1 cellular context compared by ENCODE assay signal in the genomic region with DNA sequence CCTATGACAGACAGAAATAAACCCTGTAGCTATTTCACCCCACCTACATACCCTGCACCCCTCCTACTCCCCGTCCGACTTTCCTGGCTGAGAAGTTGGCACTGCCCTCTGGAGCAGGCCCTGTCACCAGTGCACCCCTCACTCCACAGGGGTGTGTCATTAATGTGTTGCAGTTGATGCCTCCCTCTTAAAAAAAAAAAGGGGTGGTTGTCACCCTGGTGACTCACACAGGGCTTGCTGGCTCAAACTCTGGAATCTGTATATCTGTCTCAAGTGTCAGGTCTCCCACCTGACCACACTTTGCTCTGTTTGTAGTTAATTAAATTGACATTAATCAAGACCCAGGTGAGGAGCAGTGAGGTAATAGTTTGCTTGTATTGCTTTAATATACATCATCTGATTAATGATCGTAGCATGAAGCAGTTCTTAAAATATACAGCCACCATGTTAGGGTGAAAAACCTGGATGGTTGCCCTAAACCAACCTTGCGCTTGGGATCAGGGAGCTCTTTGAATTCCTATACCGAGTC.
TF ChIP-seq lines count a peak whose summit lies in the region.

No MANE protein-coding gene starts in this region.

TF ChIP-seq in HEK293, 187 proteins besides CTCF, POLR2A, EP300 and RAD21 (continued from another document):
- TF ChIP-seq, protein P1, sequence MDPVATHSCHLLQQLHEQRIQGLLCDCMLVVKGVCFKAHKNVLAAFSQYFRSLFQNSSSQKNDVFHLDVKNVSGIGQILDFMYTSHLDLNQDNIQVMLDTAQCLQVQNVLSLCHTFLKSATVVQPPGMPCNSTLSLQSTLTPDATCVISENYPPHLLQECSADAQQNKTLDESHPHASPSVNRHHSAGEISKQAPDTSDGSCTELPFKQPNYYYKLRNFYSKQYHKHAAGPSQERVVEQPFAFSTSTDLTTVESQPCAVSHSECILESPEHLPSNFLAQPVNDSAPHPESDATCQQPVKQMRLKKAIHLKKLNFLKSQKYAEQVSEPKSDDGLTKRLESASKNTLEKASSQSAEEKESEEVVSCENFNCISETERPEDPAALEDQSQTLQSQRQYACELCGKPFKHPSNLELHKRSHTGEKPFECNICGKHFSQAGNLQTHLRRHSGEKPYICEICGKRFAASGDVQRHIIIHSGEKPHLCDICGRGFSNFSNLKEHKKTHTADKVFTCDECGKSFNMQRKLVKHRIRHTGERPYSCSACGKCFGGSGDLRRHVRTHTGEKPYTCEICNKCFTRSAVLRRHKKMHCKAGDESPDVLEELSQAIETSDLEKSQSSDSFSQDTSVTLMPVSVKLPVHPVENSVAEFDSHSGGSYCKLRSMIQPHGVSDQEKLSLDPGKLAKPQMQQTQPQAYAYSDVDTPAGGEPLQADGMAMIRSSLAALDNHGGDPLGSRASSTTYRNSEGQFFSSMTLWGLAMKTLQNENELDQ (tag by site-specific recombination; IDR thresholded peaks at IDR 0.05; ENCODE audit: low read depth), result no peak
- no peak for TF ChIP-seq GLIS1 (tag by site-specific recombination; IDR thresholded peaks at IDR 0.05)
- TF ChIP-seq ZNF184 (tag by site-specific recombination; IDR thresholded peaks at IDR 0.05), result no peak
- no peak for TF ChIP-seq ZNF670 (tag by site-specific recombination; IDR thresholded peaks at IDR 0.05; ENCODE audit: low read depth)
- TF ChIP-seq, protein P2, sequence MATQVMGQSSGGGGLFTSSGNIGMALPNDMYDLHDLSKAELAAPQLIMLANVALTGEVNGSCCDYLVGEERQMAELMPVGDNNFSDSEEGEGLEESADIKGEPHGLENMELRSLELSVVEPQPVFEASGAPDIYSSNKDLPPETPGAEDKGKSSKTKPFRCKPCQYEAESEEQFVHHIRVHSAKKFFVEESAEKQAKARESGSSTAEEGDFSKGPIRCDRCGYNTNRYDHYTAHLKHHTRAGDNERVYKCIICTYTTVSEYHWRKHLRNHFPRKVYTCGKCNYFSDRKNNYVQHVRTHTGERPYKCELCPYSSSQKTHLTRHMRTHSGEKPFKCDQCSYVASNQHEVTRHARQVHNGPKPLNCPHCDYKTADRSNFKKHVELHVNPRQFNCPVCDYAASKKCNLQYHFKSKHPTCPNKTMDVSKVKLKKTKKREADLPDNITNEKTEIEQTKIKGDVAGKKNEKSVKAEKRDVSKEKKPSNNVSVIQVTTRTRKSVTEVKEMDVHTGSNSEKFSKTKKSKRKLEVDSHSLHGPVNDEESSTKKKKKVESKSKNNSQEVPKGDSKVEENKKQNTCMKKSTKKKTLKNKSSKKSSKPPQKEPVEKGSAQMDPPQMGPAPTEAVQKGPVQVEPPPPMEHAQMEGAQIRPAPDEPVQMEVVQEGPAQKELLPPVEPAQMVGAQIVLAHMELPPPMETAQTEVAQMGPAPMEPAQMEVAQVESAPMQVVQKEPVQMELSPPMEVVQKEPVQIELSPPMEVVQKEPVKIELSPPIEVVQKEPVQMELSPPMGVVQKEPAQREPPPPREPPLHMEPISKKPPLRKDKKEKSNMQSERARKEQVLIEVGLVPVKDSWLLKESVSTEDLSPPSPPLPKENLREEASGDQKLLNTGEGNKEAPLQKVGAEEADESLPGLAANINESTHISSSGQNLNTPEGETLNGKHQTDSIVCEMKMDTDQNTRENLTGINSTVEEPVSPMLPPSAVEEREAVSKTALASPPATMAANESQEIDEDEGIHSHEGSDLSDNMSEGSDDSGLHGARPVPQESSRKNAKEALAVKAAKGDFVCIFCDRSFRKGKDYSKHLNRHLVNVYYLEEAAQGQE (tag by site-specific recombination; IDR thresholded peaks at IDR 0.05), result no peak
- TF ChIP-seq ZNF16 (tag by site-specific recombination; IDR thresholded peaks at IDR 0.05; ENCODE audit: low read depth), result no peak
- TF ChIP-seq ZNF610 (tag by site-specific recombination; IDR thresholded peaks at IDR 0.05; ENCODE audit: borderline replicate concordance), result no peak
- TF ChIP-seq ZNF544 (tag by site-specific recombination; IDR thresholded peaks at IDR 0.05), result no peak
- TF ChIP-seq ZNF560 (tag by site-specific recombination; IDR thresholded peaks at IDR 0.05; ENCODE audit: borderline replicate concordance), result no peak
- no peak for TF ChIP-seq ZNF341 (tag by site-specific recombination; IDR thresholded peaks at IDR 0.05; ENCODE audit: low read depth)
- no peak for TF ChIP-seq ZNF585B (tag by site-specific recombination; IDR thresholded peaks at IDR 0.05)
- TF ChIP-seq, protein P3, sequence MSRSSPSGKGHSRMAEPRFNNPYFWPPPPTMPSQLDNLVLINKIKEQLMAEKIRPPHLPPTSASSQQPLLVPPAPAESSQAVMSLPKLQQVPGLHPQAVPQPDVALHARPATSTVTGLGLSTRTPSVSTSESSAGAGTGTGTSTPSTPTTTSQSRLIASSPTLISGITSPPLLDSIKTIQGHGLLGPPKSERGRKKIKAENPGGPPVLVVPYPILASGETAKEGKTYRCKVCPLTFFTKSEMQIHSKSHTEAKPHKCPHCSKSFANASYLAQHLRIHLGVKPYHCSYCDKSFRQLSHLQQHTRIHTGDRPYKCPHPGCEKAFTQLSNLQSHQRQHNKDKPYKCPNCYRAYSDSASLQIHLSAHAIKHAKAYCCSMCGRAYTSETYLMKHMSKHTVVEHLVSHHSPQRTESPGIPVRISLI (tag by site-specific recombination; IDR thresholded peaks at IDR 0.05), result peak; percentile 80
- TF ChIP-seq ZFP37 (tag by site-specific recombination; IDR thresholded peaks at IDR 0.05), result 0 out of 2 replicates have a peak, but pooled peaks have one; percentile 23
- no peak for TF ChIP-seq KLF16 (tag by site-specific recombination; IDR thresholded peaks at IDR 0.05)
- no peak for TF ChIP-seq ZNF239 (tag by site-specific recombination; IDR thresholded peaks at IDR 0.05)
- TF ChIP-seq SP2 (tag by site-specific recombination; IDR thresholded peaks at IDR 0.05), result peak; percentile 15; the same call in 1 of the 2 replicates
- no peak for TF ChIP-seq ZSCAN23 (tag by site-specific recombination; IDR thresholded peaks at IDR 0.05)
- TF ChIP-seq, protein P4, sequence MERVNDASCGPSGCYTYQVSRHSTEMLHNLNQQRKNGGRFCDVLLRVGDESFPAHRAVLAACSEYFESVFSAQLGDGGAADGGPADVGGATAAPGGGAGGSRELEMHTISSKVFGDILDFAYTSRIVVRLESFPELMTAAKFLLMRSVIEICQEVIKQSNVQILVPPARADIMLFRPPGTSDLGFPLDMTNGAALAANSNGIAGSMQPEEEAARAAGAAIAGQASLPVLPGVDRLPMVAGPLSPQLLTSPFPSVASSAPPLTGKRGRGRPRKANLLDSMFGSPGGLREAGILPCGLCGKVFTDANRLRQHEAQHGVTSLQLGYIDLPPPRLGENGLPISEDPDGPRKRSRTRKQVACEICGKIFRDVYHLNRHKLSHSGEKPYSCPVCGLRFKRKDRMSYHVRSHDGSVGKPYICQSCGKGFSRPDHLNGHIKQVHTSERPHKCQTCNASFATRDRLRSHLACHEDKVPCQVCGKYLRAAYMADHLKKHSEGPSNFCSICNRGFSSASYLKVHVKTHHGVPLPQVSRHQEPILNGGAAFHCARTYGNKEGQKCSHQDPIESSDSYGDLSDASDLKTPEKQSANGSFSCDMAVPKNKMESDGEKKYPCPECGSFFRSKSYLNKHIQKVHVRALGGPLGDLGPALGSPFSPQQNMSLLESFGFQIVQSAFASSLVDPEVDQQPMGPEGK (tag by site-specific recombination; IDR thresholded peaks at IDR 0.05), result peak; percentile 41; the same call in 1 of the 2 replicates
- TF ChIP-seq ZNF658 (tag by site-specific recombination; IDR thresholded peaks at IDR 0.05), result no peak
- TF ChIP-seq SCRT2 (tag by site-specific recombination; IDR thresholded peaks at IDR 0.05), result 0 out of 2 replicates have a peak, but pooled peaks have one; percentile 21
- TF ChIP-seq, protein P5, sequence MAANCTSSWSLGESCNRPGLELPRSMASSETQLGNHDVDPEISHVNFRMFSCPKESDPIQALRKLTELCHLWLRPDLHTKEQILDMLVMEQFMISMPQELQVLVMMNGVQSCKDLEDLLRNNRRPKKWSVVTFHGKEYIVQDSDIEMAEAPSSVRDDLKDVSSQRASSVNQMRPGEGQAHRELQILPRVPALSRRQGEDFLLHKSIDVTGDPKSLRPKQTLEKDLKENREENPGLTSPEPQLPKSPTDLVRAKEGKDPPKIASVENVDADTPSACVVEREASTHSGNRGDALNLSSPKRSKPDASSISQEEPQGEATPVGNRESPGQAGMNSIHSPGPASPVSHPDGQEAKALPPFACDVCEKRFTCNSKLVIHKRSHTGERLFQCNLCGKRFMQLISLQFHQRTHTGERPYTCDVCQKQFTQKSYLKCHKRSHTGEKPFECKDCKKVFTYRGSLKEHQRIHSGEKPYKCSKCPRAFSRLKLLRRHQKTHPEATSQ (tag by site-specific recombination; IDR thresholded peaks at IDR 0.05), result no peak
- no peak for TF ChIP-seq ZNF274 (IDR thresholded peaks at IDR 0.05; ENCODE audit: low read length)
- TF ChIP-seq ZNF274 (tag by site-specific recombination; IDR thresholded peaks at IDR 0.05; ENCODE audit: borderline replicate concordance), result no peak
- TF ChIP-seq, protein P6, sequence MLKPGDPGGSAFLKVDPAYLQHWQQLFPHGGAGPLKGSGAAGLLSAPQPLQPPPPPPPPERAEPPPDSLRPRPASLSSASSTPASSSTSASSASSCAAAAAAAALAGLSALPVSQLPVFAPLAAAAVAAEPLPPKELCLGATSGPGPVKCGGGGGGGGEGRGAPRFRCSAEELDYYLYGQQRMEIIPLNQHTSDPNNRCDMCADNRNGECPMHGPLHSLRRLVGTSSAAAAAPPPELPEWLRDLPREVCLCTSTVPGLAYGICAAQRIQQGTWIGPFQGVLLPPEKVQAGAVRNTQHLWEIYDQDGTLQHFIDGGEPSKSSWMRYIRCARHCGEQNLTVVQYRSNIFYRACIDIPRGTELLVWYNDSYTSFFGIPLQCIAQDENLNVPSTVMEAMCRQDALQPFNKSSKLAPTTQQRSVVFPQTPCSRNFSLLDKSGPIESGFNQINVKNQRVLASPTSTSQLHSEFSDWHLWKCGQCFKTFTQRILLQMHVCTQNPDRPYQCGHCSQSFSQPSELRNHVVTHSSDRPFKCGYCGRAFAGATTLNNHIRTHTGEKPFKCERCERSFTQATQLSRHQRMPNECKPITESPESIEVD (tag by site-specific recombination; IDR thresholded peaks at IDR 0.05), result no peak
- TF ChIP-seq ZNF175 (tag by site-specific recombination; IDR thresholded peaks at IDR 0.05), result no peak
- TF ChIP-seq ZEB2 (tag by site-specific recombination; IDR thresholded peaks at IDR 0.05), result peak; percentile 65
- TF ChIP-seq ZNF660 (tag by site-specific recombination; IDR thresholded peaks at IDR 0.05), result no peak
- TF ChIP-seq KLF10 (tag by site-specific recombination; IDR thresholded peaks at IDR 0.05), result peak; percentile 43; the same call in 1 of the 2 replicates
- TF ChIP-seq, protein P7, sequence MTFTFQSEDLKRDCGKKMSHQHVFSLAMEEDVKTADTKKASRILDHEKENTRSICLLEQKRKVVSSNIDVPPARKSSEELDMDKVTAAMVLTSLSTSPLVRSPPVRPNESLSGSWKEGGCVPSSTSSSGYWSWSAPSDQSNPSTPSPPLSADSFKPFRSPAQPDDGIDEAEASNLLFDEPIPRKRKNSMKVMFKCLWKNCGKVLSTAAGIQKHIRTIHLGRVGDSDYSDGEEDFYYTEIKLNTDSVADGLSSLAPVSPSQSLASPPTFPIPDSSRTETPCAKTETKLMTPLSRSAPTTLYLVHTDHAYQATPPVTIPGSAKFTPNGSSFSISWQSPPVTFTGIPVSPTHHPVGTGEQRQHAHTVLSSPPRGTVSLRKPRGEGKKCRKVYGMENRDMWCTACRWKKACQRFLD (tag by site-specific recombination; IDR thresholded peaks at IDR 0.05), result no peak
- TF ChIP-seq ZNF501 (tag by site-specific recombination; IDR thresholded peaks at IDR 0.05), result no peak
- TF ChIP-seq ZNF366 (tag by site-specific recombination; conservative IDR thresholded peaks at IDR 0.05), result peak; percentile 71
- no peak for TF ChIP-seq ZNF404 (tag by site-specific recombination; IDR thresholded peaks at IDR 0.05)
- no peak for TF ChIP-seq MEIS1 (CRISPR knock-in tag; IDR thresholded peaks at IDR 0.05; ENCODE audit: borderline replicate concordance)
- no peak for TF ChIP-seq SALL2 (tag by site-specific recombination; IDR thresholded peaks at IDR 0.05; ENCODE audit: borderline replicate concordance)
- TF ChIP-seq, protein P8, sequence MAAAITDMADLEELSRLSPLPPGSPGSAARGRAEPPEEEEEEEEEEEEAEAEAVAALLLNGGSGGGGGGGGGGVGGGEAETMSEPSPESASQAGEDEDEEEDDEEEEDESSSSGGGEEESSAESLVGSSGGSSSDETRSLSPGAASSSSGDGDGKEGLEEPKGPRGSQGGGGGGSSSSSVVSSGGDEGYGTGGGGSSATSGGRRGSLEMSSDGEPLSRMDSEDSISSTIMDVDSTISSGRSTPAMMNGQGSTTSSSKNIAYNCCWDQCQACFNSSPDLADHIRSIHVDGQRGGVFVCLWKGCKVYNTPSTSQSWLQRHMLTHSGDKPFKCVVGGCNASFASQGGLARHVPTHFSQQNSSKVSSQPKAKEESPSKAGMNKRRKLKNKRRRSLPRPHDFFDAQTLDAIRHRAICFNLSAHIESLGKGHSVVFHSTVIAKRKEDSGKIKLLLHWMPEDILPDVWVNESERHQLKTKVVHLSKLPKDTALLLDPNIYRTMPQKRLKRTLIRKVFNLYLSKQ (tag by site-specific recombination; IDR thresholded peaks at IDR 0.05; ENCODE audit: borderline replicate concordance), result no peak
- TF ChIP-seq, protein P9, sequence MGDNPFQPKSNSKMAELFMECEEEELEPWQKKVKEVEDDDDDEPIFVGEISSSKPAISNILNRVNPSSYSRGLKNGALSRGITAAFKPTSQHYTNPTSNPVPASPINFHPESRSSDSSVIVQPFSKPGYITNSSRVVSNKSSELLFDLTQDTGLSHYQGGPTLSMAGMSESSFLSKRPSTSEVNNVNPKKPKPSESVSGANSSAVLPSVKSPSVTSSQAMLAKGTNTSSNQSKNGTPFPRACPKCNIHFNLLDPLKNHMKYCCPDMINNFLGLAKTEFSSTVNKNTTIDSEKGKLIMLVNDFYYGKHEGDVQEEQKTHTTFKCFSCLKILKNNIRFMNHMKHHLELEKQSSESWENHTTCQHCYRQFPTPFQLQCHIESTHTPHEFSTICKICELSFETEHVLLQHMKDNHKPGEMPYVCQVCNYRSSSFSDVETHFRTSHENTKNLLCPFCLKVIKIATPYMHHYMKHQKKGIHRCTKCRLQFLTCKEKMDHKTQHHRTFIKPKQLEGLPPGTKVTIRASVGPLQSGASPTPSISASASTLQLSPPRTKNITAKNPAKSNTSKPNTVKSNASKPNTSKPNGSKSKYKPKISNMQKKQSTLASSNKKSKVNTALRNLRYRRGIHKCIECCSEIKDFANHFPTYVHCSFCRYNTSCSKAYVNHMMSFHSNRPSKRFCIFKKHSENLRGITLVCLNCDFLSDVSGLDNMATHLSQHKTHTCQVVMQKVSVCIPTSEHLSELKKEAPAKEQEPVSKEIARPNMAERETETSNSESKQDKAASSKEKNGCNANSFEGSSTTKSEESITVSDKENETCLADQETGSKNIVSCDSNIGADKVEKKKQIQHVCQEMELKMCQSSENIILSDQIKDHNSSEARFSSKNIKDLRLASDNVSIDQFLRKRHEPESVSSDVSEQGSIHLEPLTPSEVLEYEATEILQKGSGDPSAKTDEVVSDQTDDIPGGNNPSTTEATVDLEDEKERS (tag by site-specific recombination; IDR thresholded peaks at IDR 0.05), result no peak
- peak; percentile 68 for TF ChIP-seq WT1 (tag by site-specific recombination; IDR thresholded peaks at IDR 0.05)
- TF ChIP-seq ZBTB48 (tag by site-specific recombination; IDR thresholded peaks at IDR 0.05), result no peak
- TF ChIP-seq HOXA7 (CRISPR knock-in tag; IDR thresholded peaks at IDR 0.05; ENCODE audit: borderline replicate concordance), result no peak
- TF ChIP-seq YY1 (tag by site-specific recombination; IDR thresholded peaks at IDR 0.05), result no peak
- no peak for TF ChIP-seq ZNF169 (tag by site-specific recombination; IDR thresholded peaks at IDR 0.05)
- no peak for TF ChIP-seq OVOL3 (tag by site-specific recombination; IDR thresholded peaks at IDR 0.05)
